In genomic region chrX:148146121-148146520, GRCh38 we compare ENCODE assay signal across 29 cellular contexts.
"Had no signal": no experiment of that assay in that cellular context is flagged by ENCODE, and none has a peak within 500 bp of the region (broad histone marks: within the 10 kb centered on the region; RNA-seq: fewer than 3 reads in every experiment).

No MANE protein-coding gene starts in this region.

- ATAC-seq: left colon; left lung; lower lobe of right lung; naive thymus-derived CD8-positive, alpha-beta T cell; pancreas; right cardiac atrium; sciatic nerve; stimulated activated naive B cell treated with anti-CD40 and anti-IgM and Interleukin-4, amounts not matched to agents 10 μg/mL and 1 μg/mL and 100 μg/mL, for 72 hours; stimulated activated naive CD8-positive, alpha-beta T cell treated with anti-CD3 and anti-CD28 coated beads, Interleukin-15, Interleukin-2, amounts not matched to agents 100 U/mL and 50 U/mL, for 24 hours had no signal

- H3K4me3 ChIP-seq: left lung, lower lobe of right lung, pancreas, prostate gland, skin epidermis, stomach, testis, thyroid gland, transverse colon, upper lobe of left lung, vagina had no signal

- H3K9me3 ChIP-seq: lower lobe of right lung, pancreas, prostate gland, stomach, testis, thyroid gland, transverse colon, upper lobe of left lung, vagina had no signal

- H3K36me3 ChIP-seq: left lung, lower lobe of right lung, pancreas, prostate gland, stomach, thyroid gland, transverse colon, upper lobe of left lung, vagina had no signal

- DNase-seq: immature natural killer cell; kidney; left colon; left lung; lower lobe of right lung; mammary epithelial cell; mesenchymal stem cell; naive thymus-derived CD8-positive, alpha-beta T cell; nucleus accumbens; pancreas; posterior cingulate gyrus; retina; right cardiac atrium; stimulated activated CD4-positive, alpha-beta T cell treated with anti-CD3 and anti-CD28 coated beads, Interleukin-12 subunit alpha, Interleukin-12 subunit beta, amount 100 ng/mL, for 4 hours; stimulated activated CD4-positive, alpha-beta T cell treated with anti-CD3 and anti-CD28 coated beads, Interleukin-15, amount 100 ng/mL, for 24 hours; stimulated activated CD4-positive, alpha-beta T cell treated with anti-CD3 and anti-CD28 coated beads, Interleukin-2, amount 100 ng/mL, for 24 hours; stimulated activated CD4-positive, alpha-beta T cell treated with anti-CD3 and anti-CD28 coated beads, Interleukin-4, amount 100 ng/mL, for 1 hour; stimulated activated naive B cell treated with anti-CD40 and anti-IgM and Interleukin-4, amounts not matched to agents 10 μg/mL and 1 μg/mL and 100 μg/mL, for 72 hours; stimulated activated naive CD8-positive, alpha-beta T cell treated with anti-CD3 and anti-CD28 coated beads, Interleukin-15, Interleukin-2, amounts not matched to agents 100 U/mL and 50 U/mL, for 24 hours; stomach; testis; thyroid gland; transverse colon; upper lobe of left lung had no signal

- H3K27me3 ChIP-seq: left lung, pancreas, stomach, testis, thyroid gland, transverse colon, upper lobe of left lung, vagina had no signal

- FAIRE-seq: islet of Langerhans, kidney, pancreas had no signal

- H3K27ac ChIP-seq: left lung, lower lobe of right lung, pancreas, prostate gland, skin epidermis, stomach, testis, thyroid gland, transverse colon, upper lobe of left lung, vagina had no signal

- H3K4me1 ChIP-seq: left lung, lower lobe of right lung, pancreas, prostate gland, stomach, testis, thyroid gland, transverse colon, upper lobe of left lung, vagina had no signal
